In genomic region chr19:4059493-4059880, GRCh38 we compare ENCODE assay signal across 1 cellular context.
TF ChIP-seq lines count a peak whose summit lies in the region.

No MANE protein-coding gene starts in this region.

TF ChIP-seq in HepG2, 621 proteins besides CTCF, POLR2A, EP300 and RAD21 (continued from another document):
- TF ChIP-seq, protein P1, sequence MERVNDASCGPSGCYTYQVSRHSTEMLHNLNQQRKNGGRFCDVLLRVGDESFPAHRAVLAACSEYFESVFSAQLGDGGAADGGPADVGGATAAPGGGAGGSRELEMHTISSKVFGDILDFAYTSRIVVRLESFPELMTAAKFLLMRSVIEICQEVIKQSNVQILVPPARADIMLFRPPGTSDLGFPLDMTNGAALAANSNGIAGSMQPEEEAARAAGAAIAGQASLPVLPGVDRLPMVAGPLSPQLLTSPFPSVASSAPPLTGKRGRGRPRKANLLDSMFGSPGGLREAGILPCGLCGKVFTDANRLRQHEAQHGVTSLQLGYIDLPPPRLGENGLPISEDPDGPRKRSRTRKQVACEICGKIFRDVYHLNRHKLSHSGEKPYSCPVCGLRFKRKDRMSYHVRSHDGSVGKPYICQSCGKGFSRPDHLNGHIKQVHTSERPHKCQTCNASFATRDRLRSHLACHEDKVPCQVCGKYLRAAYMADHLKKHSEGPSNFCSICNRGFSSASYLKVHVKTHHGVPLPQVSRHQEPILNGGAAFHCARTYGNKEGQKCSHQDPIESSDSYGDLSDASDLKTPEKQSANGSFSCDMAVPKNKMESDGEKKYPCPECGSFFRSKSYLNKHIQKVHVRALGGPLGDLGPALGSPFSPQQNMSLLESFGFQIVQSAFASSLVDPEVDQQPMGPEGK (CRISPR knock-in tag; IDR thresholded peaks at IDR 0.05), result peak; percentile 38
- no peak for TF ChIP-seq HDAC6 (IDR thresholded peaks at IDR 0.05; ENCODE audit: low read depth, low read length)
- TF ChIP-seq, protein P2, sequence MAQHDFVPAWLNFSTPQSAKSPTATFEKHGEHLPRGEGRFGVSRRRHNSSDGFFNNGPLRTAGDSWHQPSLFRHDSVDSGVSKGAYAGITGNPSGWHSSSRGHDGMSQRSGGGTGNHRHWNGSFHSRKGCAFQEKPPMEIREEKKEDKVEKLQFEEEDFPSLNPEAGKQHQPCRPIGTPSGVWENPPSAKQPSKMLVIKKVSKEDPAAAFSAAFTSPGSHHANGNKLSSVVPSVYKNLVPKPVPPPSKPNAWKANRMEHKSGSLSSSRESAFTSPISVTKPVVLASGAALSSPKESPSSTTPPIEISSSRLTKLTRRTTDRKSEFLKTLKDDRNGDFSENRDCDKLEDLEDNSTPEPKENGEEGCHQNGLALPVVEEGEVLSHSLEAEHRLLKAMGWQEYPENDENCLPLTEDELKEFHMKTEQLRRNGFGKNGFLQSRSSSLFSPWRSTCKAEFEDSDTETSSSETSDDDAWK (CRISPR knock-in tag; IDR thresholded peaks at IDR 0.05), result no peak
- TF ChIP-seq, protein P3, sequence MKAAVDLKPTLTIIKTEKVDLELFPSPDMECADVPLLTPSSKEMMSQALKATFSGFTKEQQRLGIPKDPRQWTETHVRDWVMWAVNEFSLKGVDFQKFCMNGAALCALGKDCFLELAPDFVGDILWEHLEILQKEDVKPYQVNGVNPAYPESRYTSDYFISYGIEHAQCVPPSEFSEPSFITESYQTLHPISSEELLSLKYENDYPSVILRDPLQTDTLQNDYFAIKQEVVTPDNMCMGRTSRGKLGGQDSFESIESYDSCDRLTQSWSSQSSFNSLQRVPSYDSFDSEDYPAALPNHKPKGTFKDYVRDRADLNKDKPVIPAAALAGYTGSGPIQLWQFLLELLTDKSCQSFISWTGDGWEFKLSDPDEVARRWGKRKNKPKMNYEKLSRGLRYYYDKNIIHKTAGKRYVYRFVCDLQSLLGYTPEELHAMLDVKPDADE (CRISPR knock-in tag; IDR thresholded peaks at IDR 0.05), result no peak
- TF ChIP-seq SRY (CRISPR knock-in tag; IDR thresholded peaks at IDR 0.05), result 0 out of 2 replicates have a peak, but pooled peaks have one; percentile 42
- TF ChIP-seq POLR2G (IDR thresholded peaks at IDR 0.05; ENCODE audit: low read depth, low read length), result peak; percentile 10; the same call in 1 of the 2 replicates
- TF ChIP-seq, protein P4, sequence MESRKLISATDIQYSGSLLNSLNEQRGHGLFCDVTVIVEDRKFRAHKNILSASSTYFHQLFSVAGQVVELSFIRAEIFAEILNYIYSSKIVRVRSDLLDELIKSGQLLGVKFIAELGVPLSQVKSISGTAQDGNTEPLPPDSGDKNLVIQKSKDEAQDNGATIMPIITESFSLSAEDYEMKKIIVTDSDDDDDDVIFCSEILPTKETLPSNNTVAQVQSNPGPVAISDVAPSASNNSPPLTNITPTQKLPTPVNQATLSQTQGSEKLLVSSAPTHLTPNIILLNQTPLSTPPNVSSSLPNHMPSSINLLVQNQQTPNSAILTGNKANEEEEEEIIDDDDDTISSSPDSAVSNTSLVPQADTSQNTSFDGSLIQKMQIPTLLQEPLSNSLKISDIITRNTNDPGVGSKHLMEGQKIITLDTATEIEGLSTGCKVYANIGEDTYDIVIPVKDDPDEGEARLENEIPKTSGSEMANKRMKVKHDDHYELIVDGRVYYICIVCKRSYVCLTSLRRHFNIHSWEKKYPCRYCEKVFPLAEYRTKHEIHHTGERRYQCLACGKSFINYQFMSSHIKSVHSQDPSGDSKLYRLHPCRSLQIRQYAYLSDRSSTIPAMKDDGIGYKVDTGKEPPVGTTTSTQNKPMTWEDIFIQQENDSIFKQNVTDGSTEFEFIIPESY (CRISPR knock-in tag; IDR thresholded peaks at IDR 0.05), result peak; percentile 87
